In genomic region chr9:6412572-6413364, GRCh38 we compare ENCODE assay signal across 1 cellular context.
TF ChIP-seq lines count a peak whose summit lies in the region.

Gene UHRF2 (plus strand): TSS chr9:6413199. CDS start chr9:6413491, 292 bp downstream.

TF ChIP-seq in K562, 482 proteins besides CTCF, POLR2A, EP300 and RAD21 (continued from another document and continues in another):
- TF ChIP-seq CLOCK (CRISPR knock-in tag; IDR thresholded peaks at IDR 0.05; ENCODE audit: borderline replicate concordance) = no peak
- TF ChIP-seq MAZ (CRISPR knock-in tag; conservative IDR thresholded peaks at IDR 0.05 in 1 of 2, IDR thresholded peaks at IDR 0.05 in 1 of 2) = peak in 1 of 2 experiments; percentile 31; a peak in 1 of 4 replicates
- TF ChIP-seq SAFB2 (IDR thresholded peaks at IDR 0.05; ENCODE audit: borderline replicate concordance, low read depth, low read length, severe bottlenecking) = no peak
- TF ChIP-seq RFX5 (IDR thresholded peaks at IDR 0.05; ENCODE audit: low read depth, low read length) = no peak
- no peak for TF ChIP-seq ZNF75A (CRISPR knock-in tag; IDR thresholded peaks at IDR 0.05)
- TF ChIP-seq HNRNPUL1 (IDR thresholded peaks at IDR 0.05; ENCODE audit: low read length) = no peak
- 0 out of 2 replicates have a peak, but pooled peaks have one; percentile 49 for TF ChIP-seq GABPA (tag; conservative IDR thresholded peaks at IDR 0.05; ENCODE audit: low read depth)
- TF ChIP-seq PML (IDR thresholded peaks at IDR 0.05; ENCODE audit: low read length) = peak; percentile 35; the same call in 1 of the 2 replicates
- TF ChIP-seq CREM (IDR thresholded peaks at IDR 0.05; ENCODE audit: low read depth) = peak; percentile 67; the same call in 1 of the 2 replicates
- peak; percentile 31; the same call in 1 of the 2 replicates for TF ChIP-seq SMAD4 (CRISPR knock-in tag; conservative IDR thresholded peaks at IDR 0.05)
- peak; percentile 89 for TF ChIP-seq MBD1 (CRISPR knock-in tag; IDR thresholded peaks at IDR 0.05)
- TF ChIP-seq THRA (IDR thresholded peaks at IDR 0.05) = no peak
- TF ChIP-seq ATF3 (IDR thresholded peaks at IDR 0.05) = peak; percentile 70
- TF ChIP-seq ATF3 (CRISPR knock-in tag; conservative IDR thresholded peaks at IDR 0.05) = no peak
- peak; percentile 79 for TF ChIP-seq TAF1 (IDR thresholded peaks at IDR 0.05; ENCODE audit: control insufficient read depth, extremely low read depth, insufficient read depth, low read length, severe bottlenecking)
- TF ChIP-seq MAX (CRISPR knock-in tag; IDR thresholded peaks at IDR 0.05) = peak; percentile 22; the same call in 1 of the 2 replicates
- 0 out of 2 replicates have a peak, but pooled peaks have one; percentile 56 for TF ChIP-seq ZFP91 (CRISPR knock-in tag; IDR thresholded peaks at IDR 0.05)
- no peak for TF ChIP-seq EZH2 (IDR thresholded peaks at IDR 0.05; ENCODE audit: borderline replicate concordance, low read depth, low read length)
- no peak for TF ChIP-seq NCOA2 (IDR thresholded peaks at IDR 0.05; ENCODE audit: partially characterized antibody in 2 of 2)
- no peak for TF ChIP-seq HDAC3 (IDR thresholded peaks at IDR 0.05; ENCODE audit: borderline replicate concordance, partially characterized antibody)
- TF ChIP-seq MED1 (CRISPR knock-in tag; IDR thresholded peaks at IDR 0.05; ENCODE audit: borderline replicate concordance) = no peak
- TF ChIP-seq NCOR1 (IDR thresholded peaks at IDR 0.05) = 0 out of 2 replicates have a peak, but pooled peaks have one; percentile 17
- TF ChIP-seq ZNF740 (CRISPR knock-in tag; IDR thresholded peaks at IDR 0.05) = no peak
- no peak for TF ChIP-seq ZNF740 (tag; IDR thresholded peaks at IDR 0.05)
- TF ChIP-seq FOXA3 (CRISPR knock-in tag; conservative IDR thresholded peaks at IDR 0.05 in 1 of 2, IDR thresholded peaks at IDR 0.05 in 1 of 2) = peak in 1 of 2 experiments; percentile 40; a peak in 2 of 4 replicates
- no peak for TF ChIP-seq FOSL1 (tag; conservative IDR thresholded peaks at IDR 0.05)
- TF ChIP-seq ZNF274 (IDR thresholded peaks at IDR 0.05; ENCODE audit: borderline replicate concordance, low read depth, low read length) = no peak
- peak; percentile 41; the same call in 1 of the 2 replicates for TF ChIP-seq USF1 (CRISPR knock-in tag; IDR thresholded peaks at IDR 0.05)
- peak; percentile 32; the same call in 1 of the 2 replicates for TF ChIP-seq CREB1 (IDR thresholded peaks at IDR 0.05)
- TF ChIP-seq CREB1 (CRISPR knock-in tag; IDR thresholded peaks at IDR 0.05) = no peak
- TF ChIP-seq SUPT5H (IDR thresholded peaks at IDR 0.05) = 0 out of 2 replicates have a peak, but pooled peaks have one; percentile 45
- TF ChIP-seq NRF1 (conservative IDR thresholded peaks at IDR 0.05 in 1 of 2, IDR thresholded peaks at IDR 0.05 in 1 of 2) = peak; percentile 74 to 80
- peak; percentile 29 for TF ChIP-seq TAF9B (IDR thresholded peaks at IDR 0.05; ENCODE audit: partially characterized antibody)
- peak; percentile 7 to 38 for TF ChIP-seq E2F6 (IDR thresholded peaks at IDR 0.05; ENCODE audit: borderline replicate concordance in 1 of 2, extremely low read depth in 1 of 2, insufficient read depth in 1 of 2, insufficient read length in 1 of 2, low read depth in 1 of 2, low read length in 1 of 2, poor library complexity in 1 of 2, severe bottlenecking in 1 of 2)
- no peak for TF ChIP-seq ARID3A (IDR thresholded peaks at IDR 0.05; ENCODE audit: borderline replicate concordance, low read depth, low read length)
- TF ChIP-seq MYNN (IDR thresholded peaks at IDR 0.05) = 0 out of 2 replicates have a peak, but pooled peaks have one; percentile 44
- TF ChIP-seq MYNN (CRISPR knock-in tag; IDR thresholded peaks at IDR 0.05) = no peak
- TF ChIP-seq NR4A1 (CRISPR knock-in tag; IDR thresholded peaks at IDR 0.05) = no peak
- 0 out of 2 replicates have a peak, but pooled peaks have one; percentile 22 for TF ChIP-seq NR4A1 (tag; IDR thresholded peaks at IDR 0.05)
- peak in 1 of 2 experiments; percentile 82; a peak in 1 of 4 replicates for TF ChIP-seq SIN3A (IDR thresholded peaks at IDR 0.05; ENCODE audit: borderline replicate concordance in 2 of 2, control insufficient read depth in 1 of 2, low read depth in 2 of 2, low read length in 2 of 2)
- peak; percentile 54 for TF ChIP-seq NEUROD1 (IDR thresholded peaks at IDR 0.05; ENCODE audit: borderline replicate concordance, low read depth, low read length, partially characterized antibody)
- peak; percentile 78 to 85 for TF ChIP-seq MNT (conservative IDR thresholded peaks at IDR 0.05)
- TF ChIP-seq ZNF140 (CRISPR knock-in tag; IDR thresholded peaks at IDR 0.05) = no peak
- peak; percentile 68; the same call in 1 of the 2 replicates for TF ChIP-seq CC2D1A (IDR thresholded peaks at IDR 0.05)
- TF ChIP-seq MYC (IDR thresholded peaks at IDR 0.05; ENCODE audit: low read depth, low read length) = peak; percentile 72; the same call in 1 of the 2 replicates
- TF ChIP-seq MYC (CRISPR knock-in tag; IDR thresholded peaks at IDR 0.05; ENCODE audit: borderline replicate concordance, low read depth) = no peak
- peak; percentile 95 for TF ChIP-seq RBFOX2 (IDR thresholded peaks at IDR 0.05; ENCODE audit: low read depth, low read length)
- peak; percentile 99 for TF ChIP-seq CHD2 (IDR thresholded peaks at IDR 0.05; ENCODE audit: low read depth, low read length)
